33 cellular contexts compared by ENCODE assay signal in genomic region chr18:62447652-62448051, GRCh38.
"Had no signal": no experiment of that assay in that cellular context is flagged by ENCODE, and none has a peak within 500 bp of the region (broad histone marks: within the 10 kb centered on the region; RNA-seq: fewer than 3 reads in every experiment).

No MANE protein-coding gene starts in this region.

- ATAC-seq: activated CD4-positive, alpha-beta T cell treated with anti-CD3 and anti-CD28 coated beads for 36 hours; activated CD8-positive, alpha-beta memory T cell treated with anti-CD3 and anti-CD28 coated beads, Interleukin-2, amount 10 ng/mL, durations not matched to agents 7 days and 5 days; activated CD8-positive, alpha-beta T cell treated with anti-CD3 and anti-CD28 coated beads, Interleukin-2, amount 10 ng/mL, durations not matched to agents 7 days and 5 days; effector memory CD8-positive, alpha-beta T cell; esophagus mucosa; gastroesophageal sphincter; heart right ventricle had no signal

- FAIRE-seq: astrocyte, colon, endometrium, endothelial cell of umbilical vein had no signal

- H3K36me3 ChIP-seq: brain microvascular endothelial cell, gastroesophageal sphincter, heart right ventricle had no signal

- H3K27ac Mint-ChIP-seq: activated CD4-positive, alpha-beta memory T cell treated with anti-CD3 and anti-CD28 coated beads for 36 hours; activated CD4-positive, alpha-beta T cell treated with anti-CD3 and anti-CD28 coated beads for 36 hours; activated CD4-positive, alpha-beta T cell treated with anti-CD3 and anti-CD28 coated beads, Interleukin-2, amount 10 ng/mL, durations not matched to agents 24 days and 14 days; activated CD8-positive, alpha-beta memory T cell treated with anti-CD3 and anti-CD28 coated beads, Interleukin-2, amount 10 ng/mL, durations not matched to agents 7 days and 5 days; activated CD8-positive, alpha-beta T cell treated with anti-CD3 and anti-CD28 coated beads, Interleukin-2, amount 10 ng/mL, durations not matched to agents 7 days and 5 days; activated naive CD8-positive, alpha-beta T cell; activated T-helper 1 cell treated with anti-CD3 and anti-CD28 coated beads, Interleukin-12 subunit alpha, Interleukin-12 subunit beta, Interleukin-2, Interleukin-4 antibody, amounts not matched to agents 30 ng/mL and 10 ng/mL and 1 ng/mL, durations not matched to agents 14 hours and 24 hours and 36 hours; activated T-helper 2 cell treated with anti-CD3 and anti-CD28 coated beads, Interferon-gamma antibody, Interleukin-2, Interleukin-4, amounts not matched to agents 10 μg/mL and 5 μg/mL and 100 μg/mL, durations not matched to agents 14 hours and 24 hours and 36 hours; effector memory CD8-positive, alpha-beta T cell had no signal

- H3K4me3 ChIP-seq: gastroesophageal sphincter, heart right ventricle had no signal

- H3K27me3 Mint-ChIP-seq: activated CD4-positive, alpha-beta T cell treated with anti-CD3 and anti-CD28 coated beads for 36 hours; activated CD4-positive, alpha-beta T cell treated with anti-CD3 and anti-CD28 coated beads, Interleukin-2, amount 10 ng/mL, durations not matched to agents 24 days and 14 days; activated naive CD8-positive, alpha-beta T cell had no signal

- DNase-seq: activated CD4-positive, alpha-beta memory T cell treated with anti-CD3 and anti-CD28 coated beads for 36 hours; activated CD4-positive, alpha-beta T cell treated with anti-CD3 and anti-CD28 coated beads for 36 hours; activated CD4-positive, alpha-beta T cell treated with anti-CD3 and anti-CD28 coated beads, Interleukin-2, amount 10 ng/mL, durations not matched to agents 24 days and 14 days; activated CD4-positive, CD25-positive, alpha-beta regulatory T cell; activated CD4-positive, CD25-positive, alpha-beta regulatory T cell treated with anti-CD3 and anti-CD28 coated beads, Interleukin-2, amount 50 U/mL, for 72 hours; activated CD8-positive, alpha-beta memory T cell treated with anti-CD3 and anti-CD28 coated beads, Interleukin-2, amount 10 ng/mL, durations not matched to agents 7 days and 5 days; activated CD8-positive, alpha-beta memory T cell treated with anti-CD3 and anti-CD28 coated beads, Interleukin-2, amount 50 U/mL, for 4 hours; activated CD8-positive, alpha-beta T cell treated with anti-CD3 and anti-CD28 coated beads, Interleukin-2, amount 10 ng/mL, durations not matched to agents 7 days and 5 days; activated effector memory CD4-positive, alpha-beta T cell treated with anti-CD3 and anti-CD28 coated beads, Interleukin-2, amount 50 U/mL, for 16 hours; activated naive CD4-positive, alpha-beta T cell; activated naive CD4-positive, alpha-beta T cell treated with anti-CD3 and anti-CD28 coated beads, Interleukin-2, amount 50 U/mL, for 16 hours; activated T-cell treated with anti-CD3 and anti-CD28 coated beads, Interleukin-2, amount 50 U/mL, for 1 hour; activated T-cell treated with anti-CD3 and anti-CD28 coated beads, Interleukin-2, amount 50 U/mL, for 48 hours; amniotic stem cell; anterior cingulate cortex; brain microvascular endothelial cell; caudate nucleus; cortex of kidney; dermis blood vessel endothelial cell; effector CD4-positive, alpha-beta T cell; effector memory CD8-positive, alpha-beta T cell; foreskin melanocyte; heart right ventricle; T-helper 2 cell had no signal

- H3K27me3 ChIP-seq: brain microvascular endothelial cell, gastroesophageal sphincter, heart right ventricle had no signal

- H3K27ac ChIP-seq: brain microvascular endothelial cell, gastroesophageal sphincter, heart right ventricle had no signal

- H3K9me3 ChIP-seq: gastroesophageal sphincter had no signal

- H3K4me3 Mint-ChIP-seq: activated CD4-positive, alpha-beta memory T cell treated with anti-CD3 and anti-CD28 coated beads for 36 hours; activated CD4-positive, alpha-beta T cell treated with anti-CD3 and anti-CD28 coated beads for 36 hours; activated CD4-positive, alpha-beta T cell treated with anti-CD3 and anti-CD28 coated beads, Interleukin-2, amount 10 ng/mL, durations not matched to agents 24 days and 14 days; activated CD8-positive, alpha-beta memory T cell treated with anti-CD3 and anti-CD28 coated beads, Interleukin-2, amount 10 ng/mL, durations not matched to agents 7 days and 5 days; activated CD8-positive, alpha-beta T cell treated with anti-CD3 and anti-CD28 coated beads, Interleukin-2, amount 10 ng/mL, durations not matched to agents 7 days and 5 days; activated naive CD8-positive, alpha-beta T cell; activated T-helper 1 cell treated with anti-CD3 and anti-CD28 coated beads, Interleukin-12 subunit alpha, Interleukin-12 subunit beta, Interleukin-2, Interleukin-4 antibody, amounts not matched to agents 30 ng/mL and 10 ng/mL and 1 ng/mL, durations not matched to agents 14 hours and 24 hours and 36 hours; effector memory CD8-positive, alpha-beta T cell had no signal

- H3K9me3 Mint-ChIP-seq: activated CD4-positive, alpha-beta memory T cell treated with anti-CD3 and anti-CD28 coated beads for 36 hours; activated T-helper 2 cell treated with anti-CD3 and anti-CD28 coated beads, Interferon-gamma antibody, Interleukin-2, Interleukin-4, amounts not matched to agents 10 μg/mL and 5 μg/mL and 100 μg/mL, durations not matched to agents 14 hours and 24 hours and 36 hours; effector memory CD8-positive, alpha-beta T cell had no signal

- H3K36me3 Mint-ChIP-seq: activated CD4-positive, alpha-beta memory T cell treated with anti-CD3 and anti-CD28 coated beads for 36 hours; activated naive CD8-positive, alpha-beta T cell had no signal

- H3K4me1 ChIP-seq: gastroesophageal sphincter had no signal
